ENCODE assay signal across 1 cellular context in the genomic region with DNA sequence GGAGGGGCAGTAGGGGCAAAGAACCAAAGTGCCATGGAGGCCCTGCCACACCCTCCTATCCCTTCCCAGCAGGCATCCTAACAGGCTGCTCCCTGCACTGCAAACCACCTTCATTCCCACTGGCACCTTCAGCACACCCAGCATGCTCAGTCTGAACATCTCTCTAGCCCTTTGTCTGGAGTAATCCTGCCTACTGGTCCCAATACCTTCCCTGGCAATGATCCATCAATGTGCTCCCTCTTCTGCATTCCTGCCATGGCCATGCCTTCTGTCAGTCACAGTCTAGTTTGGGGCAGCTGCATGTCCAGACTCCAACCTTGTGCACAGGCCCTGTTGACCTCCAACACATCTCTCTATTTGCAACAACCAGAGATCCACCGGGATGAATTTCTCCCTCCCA.
TF ChIP-seq lines count a peak whose summit lies in the region.

No MANE protein-coding gene starts in this region.

TF ChIP-seq in HepG2, 621 proteins besides CTCF, POLR2A, EP300 and RAD21:
- no peak for TF ChIP-seq SRSF9 (IDR thresholded peaks at IDR 0.05; ENCODE audit: borderline replicate concordance, insufficient read depth, low read depth, low read length, poor library complexity, severe bottlenecking)
- no peak for TF ChIP-seq ZNF501 (CRISPR knock-in tag; IDR thresholded peaks at IDR 0.05)
- TF ChIP-seq MBD4 (IDR thresholded peaks at IDR 0.05; ENCODE audit: borderline replicate concordance, low read length), result no peak
- TF ChIP-seq, protein P1, sequence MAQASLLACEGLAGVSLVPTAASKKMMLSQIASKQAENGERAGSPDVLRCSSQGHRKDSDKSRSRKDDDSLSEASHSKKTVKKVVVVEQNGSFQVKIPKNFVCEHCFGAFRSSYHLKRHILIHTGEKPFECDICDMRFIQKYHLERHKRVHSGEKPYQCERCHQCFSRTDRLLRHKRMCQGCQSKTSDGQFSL (CRISPR knock-in tag; IDR thresholded peaks at IDR 0.05), result no peak
